ENCODE assay signal across 25 cellular contexts in the genomic region with DNA sequence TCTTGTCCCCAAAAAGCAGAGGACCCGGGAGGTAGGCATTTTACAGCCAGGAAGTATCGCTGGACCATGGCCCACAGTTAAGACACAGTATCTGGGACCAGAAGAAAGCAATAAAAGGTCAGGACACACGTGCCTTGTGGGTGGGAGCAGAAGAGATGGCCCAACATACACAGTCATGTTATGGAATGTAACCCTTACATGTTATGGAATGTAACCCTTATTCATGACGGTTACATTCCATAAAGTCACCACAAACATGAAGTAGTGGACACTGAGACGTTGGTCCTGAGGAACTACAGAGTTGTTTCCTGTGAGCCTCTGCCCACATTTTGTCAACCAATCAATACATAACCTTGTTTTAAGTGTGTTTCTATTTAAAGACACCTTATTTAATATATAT.
DNase-seq lines count a peak whose midpoint lies in the region; FAIRE-seq and TF ChIP-seq lines count a peak whose summit lies in the region.
"Had no signal": no experiment of that assay in that cellular context is flagged by ENCODE, and none has a peak within 500 bp of the region (broad histone marks: within the 10 kb centered on the region; RNA-seq: fewer than 3 reads in every experiment).

No MANE protein-coding gene starts in this region.

- H3K4me1 ChIP-seq in trophoblast cell (ENCODE audit: control insufficient read depth in 1 of 2, insufficient read depth in 2 of 2, low read length in 2 of 2) = peaks cover 6% of the 10 kb centered on the region in 2 experiments
- H3K4me1 ChIP-seq: A549, BE2C had no signal

- no peaks in the 10 kb centered on the region for H3K9me3 ChIP-seq in trophoblast cell (ENCODE audit: insufficient read depth, low read depth, low read length)
- H3K9me3 ChIP-seq: A549, BE2C, BLaER1 had no signal

- WGBS in trophoblast cell (ENCODE audit: extremely low coverage, insufficient coverage, insufficient read length) = no CpG with 5 or more reads among the region's 5 CpGs

- no peak overlapping the region for H4K8ac ChIP-seq in trophoblast cell (ENCODE audit: low read depth, low read length)

- DNase-seq in AG10803 (ENCODE audit: low read depth) = peak; percentile 3
- peak; percentile 2 for DNase-seq in ELR (ENCODE audit: low read depth)
- no peak for DNase-seq in HTR-8/SVneo (ENCODE audit: insufficient read length, low spot score)
- peak; percentile 5 to 67 for DNase-seq in trophoblast cell
- DNase-seq in posterior cingulate gyrus = no peak
- DNase-seq in head of caudate nucleus = no peak
- no peak for DNase-seq in NCI-H774 (lab: John Stamatoyannopoulos, UW)
- DNase-seq: BE2C; C1 segment of cervical spinal cord; CD4-positive, alpha-beta memory T cell; CD4-positive, CD25-positive, alpha-beta regulatory T cell; CD8-positive, alpha-beta memory T cell; COR-L47; DMS 273 treated with DMSO at 0.1 percent for 48 hours; DMS153; DMS53; DMS79; DND-41; GDM1 had no signal

- H3K18ac ChIP-seq in trophoblast cell (ENCODE audit: low read length) = no peak overlapping the region

- H4K91ac ChIP-seq in trophoblast cell (ENCODE audit: low read depth, low read length) = no peak overlapping the region

- H2BK5ac ChIP-seq in trophoblast cell (ENCODE audit: low read depth, low read length, poor library complexity) = no peak overlapping the region

- H3K9ac ChIP-seq in trophoblast cell (ENCODE audit: low read length) = no peak overlapping the region
- H3K9ac ChIP-seq: BLaER1 had no signal

- no peak for TF ChIP-seq CTCF in AG10803 (conservative IDR thresholded peaks at IDR 0.05; ENCODE audit: low read length)

- H2AFZ ChIP-seq in trophoblast cell (ENCODE audit: insufficient read depth, low read length, poor library complexity) = no peak overlapping the region

- no peak overlapping the region for H3K4ac ChIP-seq in trophoblast cell (ENCODE audit: low read depth, low read length)

- no peaks in the 10 kb centered on the region for H3K79me1 ChIP-seq in trophoblast cell (ENCODE audit: low read length)

- H3K36me3 ChIP-seq in trophoblast cell (ENCODE audit: control insufficient read depth in 1 of 2, insufficient read depth in 2 of 2, low read length in 2 of 2) = no peaks in the 10 kb centered on the region
- H3K36me3 ChIP-seq: BE2C, BLaER1 had no signal

- no peak overlapping the region for H4K12ac ChIP-seq in trophoblast cell (ENCODE audit: low read depth, low read length)

- H3K4me2 ChIP-seq in trophoblast cell (ENCODE audit: low read length) = no peak overlapping the region
- H3K4me2 ChIP-seq: A549, BLaER1 had no signal

- no peak overlapping the region for H3K14ac ChIP-seq in trophoblast cell (ENCODE audit: low read length)

- no peak overlapping the region for H2BK12ac ChIP-seq in trophoblast cell (ENCODE audit: low read length)

- no peak overlapping the region for H3K23ac ChIP-seq in trophoblast cell (ENCODE audit: low read length)

- peak; percentile 23 for FAIRE-seq in HTR-8/SVneo (lab: Jason Lieb, UNC)
- FAIRE-seq: A549, GM12878, GM12892, GM18507 had no signal

- H3K79me2 ChIP-seq in trophoblast cell (ENCODE audit: control insufficient read depth, insufficient read depth, low read length, poor library complexity) = no peaks in the 10 kb centered on the region

- intact Hi-C loops in posterior cingulate gyrus (cut with DNase I) (no loop called here), head of caudate nucleus (cut with DNase I) (no loop called here)

- H2AK5ac ChIP-seq in trophoblast cell (ENCODE audit: low read length) = no peak overlapping the region

- H3K4me3 ChIP-seq in AG10803 (ENCODE audit: low read length) (no peak overlapping the region), trophoblast cell (ENCODE audit: low read depth, low read length) (no peak overlapping the region)
- H3K4me3 ChIP-seq: A549, BLaER1, GM12878 had no signal

- no peaks in the 10 kb centered on the region for H3K27me3 ChIP-seq in trophoblast cell (ENCODE audit: insufficient read depth, low read length)
- H3K27me3 ChIP-seq: BLaER1 had no signal

- no peak overlapping the region for H3K27ac ChIP-seq in trophoblast cell (ENCODE audit: low read depth, low read length)
- H3K27ac ChIP-seq: 22Rv1, A549, BLaER1 had no signal

- no peak overlapping the region for H2BK120ac ChIP-seq in trophoblast cell (ENCODE audit: insufficient read depth, low read length, poor library complexity)

Comparison
In these comparisons a context has a peak if more than half of its experiments do, and no peak if none do; other contexts are left out.
1. DNase-seq: peak in AG10803 (single experiment), ELR (single experiment) and trophoblast cell (2 of 2); none in HTR-8/SVneo (single experiment), posterior cingulate gyrus (0 of 10), head of caudate nucleus (0 of 42) and NCI-H774 (single experiment).